Comparison of ENCODE assay signal across 11 cellular contexts in the genomic region with DNA sequence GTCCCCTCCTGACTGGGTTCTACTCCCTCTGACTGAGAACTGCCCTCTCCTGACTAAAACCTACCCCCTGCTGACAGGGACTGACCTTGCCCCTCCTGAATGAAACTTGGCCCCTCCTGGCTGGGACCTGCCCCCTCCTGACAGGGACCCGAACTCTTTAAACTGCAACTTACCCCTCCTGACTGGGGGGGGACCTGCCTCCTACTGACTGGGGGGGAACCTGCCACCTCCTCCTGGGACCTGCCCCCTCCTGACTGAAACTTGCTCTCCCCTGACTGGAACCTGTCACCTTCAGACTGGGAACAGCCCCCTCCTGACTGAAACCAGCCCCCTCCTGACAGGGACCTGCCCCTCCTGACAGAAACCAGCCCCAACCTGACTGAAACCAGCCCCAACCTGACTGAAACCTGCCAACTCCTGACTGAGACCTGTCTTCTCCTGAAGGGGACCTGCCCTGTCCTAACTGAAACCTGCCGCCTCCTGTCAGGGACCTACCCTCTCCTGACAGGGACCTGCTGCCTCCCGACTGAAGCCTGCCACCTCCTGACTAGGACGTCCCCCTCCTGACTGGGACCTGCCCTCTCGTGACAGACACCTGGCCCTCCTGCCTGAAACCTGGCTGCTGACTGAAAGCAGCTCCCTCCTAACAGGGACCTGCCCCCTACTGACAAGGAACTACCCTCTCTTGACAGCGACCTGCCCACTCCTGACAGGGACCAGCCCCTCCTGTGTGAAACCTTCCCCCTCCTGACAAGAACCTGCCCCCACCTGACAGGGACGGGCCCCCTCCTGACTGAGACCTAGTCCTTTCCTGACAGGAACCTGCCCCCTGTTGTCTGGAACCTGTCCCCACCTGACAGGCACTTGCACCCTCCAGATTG.
DNase-seq lines count a peak whose midpoint lies in the region; ATAC-seq and TF ChIP-seq lines count a peak whose summit lies in the region.
"Had no signal": no experiment of that assay in that cellular context is flagged by ENCODE, and none has a peak within 500 bp of the region (broad histone marks: within the 10 kb centered on the region; RNA-seq: fewer than 3 reads in every experiment).

No MANE protein-coding gene starts in this region.

- H2AFZ ChIP-seq in OCI-LY3 (ENCODE audit: low read depth, low read length) = no peak overlapping the region

- ATAC-seq in left ventricle myocardium superior = no peak
- no peak for ATAC-seq in GM21381 (IDR thresholded peaks at IDR 0.05; ENCODE audit: unreplicated experiment)
- ATAC-seq: CD8-positive, alpha-beta T cell had no signal

- DNase-seq in H7 (peak; percentile 70), left ventricle myocardium superior (peak; percentile 25), RKO (ENCODE audit: low spot score) (no peak), NCI-H2081 treated with DMSO at 0.1 percent for 48 hours (lab: John Stamatoyannopoulos, UW) (no peak)
- DNase-seq: CD8-positive, alpha-beta T cell; erythroblast; NCI-H146; retina had no signal

- peaks cover 41% of the 10 kb centered on the region for H3K79me2 ChIP-seq in OCI-LY3 (ENCODE audit: low read length)

- H3K4me3 ChIP-seq in H7 (ENCODE audit: insufficient read depth, low read depth, low read length) (no peak overlapping the region), OCI-LY3 (ENCODE audit: low read length) (peak overlapping the region; percentile 90), skeletal muscle tissue (ENCODE audit: low read length in 3 of 3) (no peak overlapping the region)

- H4K20me1 ChIP-seq in OCI-LY3 (ENCODE audit: insufficient read depth, low read length) = no peaks in the 10 kb centered on the region

- H3K4me2 ChIP-seq in OCI-LY3 (ENCODE audit: low read length) = peak overlapping the region; percentile 93

- H3K9ac ChIP-seq in OCI-LY3 (ENCODE audit: low read length) (peak overlapping the region; percentile 99), skeletal muscle tissue (ENCODE audit: low read depth in 1 of 3, low read length in 3 of 3) (no peak overlapping the region)

- peaks cover 97% of the 10 kb centered on the region for H3K4me1 ChIP-seq in OCI-LY3 (ENCODE audit: low read length)
- H3K4me1 ChIP-seq in skeletal muscle tissue (ENCODE audit: control insufficient read depth in 3 of 3, insufficient read depth in 3 of 3, low read length in 3 of 3) = peaks cover 13 to 17% (median 16%) of the 10 kb centered on the region in 3 donors

- peak; percentile 42 for TF ChIP-seq CTCF in OCI-LY3 (IDR thresholded peaks at IDR 0.05; ENCODE audit: low read depth, low read length)

- peak overlapping the region; percentile 100 for H3K27ac ChIP-seq in OCI-LY3 (ENCODE audit: low read length)
- peak overlapping the region; percentile 73 for H3K27ac ChIP-seq in skeletal muscle tissue (ENCODE audit: low read depth, low read length)

- peaks cover 16% of the 10 kb centered on the region for H3K36me3 ChIP-seq in H7 (replicated peaks; ENCODE audit: control insufficient read depth, insufficient read depth, low read length)
- peaks cover 56% of the 10 kb centered on the region for H3K36me3 ChIP-seq in OCI-LY3 (replicated peaks; ENCODE audit: low read depth, low read length)
- peaks cover 8 to 22% (median 11%) of the 10 kb centered on the region in 3 donors for H3K36me3 ChIP-seq in skeletal muscle tissue (ENCODE audit: control insufficient read depth in 3 of 3, insufficient read depth in 3 of 3, low read length in 3 of 3)

- intact Hi-C loops in left ventricle myocardium superior (cut with micrococcal nuclease) = no loop called here

- no peaks in the 10 kb centered on the region for H3K27me3 ChIP-seq in H7 (ENCODE audit: control insufficient read depth, insufficient read depth, low read length)
- no peaks in the 10 kb centered on the region for H3K27me3 ChIP-seq in OCI-LY3 (ENCODE audit: low read depth, low read length)
- H3K27me3 ChIP-seq in skeletal muscle tissue (ENCODE audit: control insufficient read depth in 3 of 3, insufficient read depth in 3 of 3, low read length in 3 of 3) = peaks cover 2 to 29% (median 11%) of the 10 kb centered on the region in 3 donors

- H3K9me3 ChIP-seq in OCI-LY3 (ENCODE audit: insufficient read depth, low read length) (no peaks in the 10 kb centered on the region), skeletal muscle tissue (ENCODE audit: control insufficient read depth in 3 of 3, low read length in 3 of 3) (no peaks in the 10 kb centered on the region)

Comparison
In these comparisons a context has a peak if more than half of its experiments do, and no peak if none do; other contexts are left out.
1. DNase-seq: peak in H7 (single experiment) and left ventricle myocardium superior (single experiment); none in RKO (single experiment) and NCI-H2081 treated with DMSO at 0.1 percent for 48 hours (single experiment).